8 cellular contexts compared by ENCODE assay signal in genomic region chr9:129776938-129777768, GRCh38. TPM values are rescaled to one million over a fixed set of nuclear protein-coding genes. Genes with fewer than 3 reads are reported as not detected.
DNase-seq lines count a peak whose midpoint lies in the region; ATAC-seq and TF ChIP-seq lines count a peak whose summit lies in the region.

No MANE protein-coding gene starts in this region.

- peaks cover 6% of the 10 kb centered on the region for H3K27me3 Mint-ChIP-seq in activated CD8-positive, alpha-beta T cell treated with anti-CD3 and anti-CD28 coated beads for 36 hours
- H3K27me3 Mint-ChIP-seq in endodermal cell (ENCODE audit: insufficient read depth), result peaks cover 2% of the 10 kb centered on the region

- TF ChIP-seq CTCF in activated CD8-positive, alpha-beta T cell treated with anti-CD3 and anti-CD28 coated beads for 36 hours (IDR thresholded peaks at IDR 0.05), result no peak
- no peak for TF ChIP-seq CTCF in endodermal cell (conservative IDR thresholded peaks at IDR 0.05)

- H3K27ac ChIP-seq in endodermal cell (ENCODE audit: low read depth, low read length), result peak overlapping the region; percentile 10

- peak; percentile 83 for ATAC-seq in activated CD8-positive, alpha-beta T cell treated with anti-CD3 and anti-CD28 coated beads for 36 hours
- ATAC-seq in GM21723 (IDR thresholded peaks at IDR 0.05; ENCODE audit: unreplicated experiment), result no peak
- ATAC-seq in GM21390 (IDR thresholded peaks at IDR 0.05; ENCODE audit: unreplicated experiment), result no peak

- H3K27me3 ChIP-seq in endodermal cell (ENCODE audit: control insufficient read depth, insufficient read depth, low read length, poor library complexity, severe bottlenecking), result no peaks in the 10 kb centered on the region

- no peaks in the 10 kb centered on the region for H3K36me3 ChIP-seq in endodermal cell (ENCODE audit: control insufficient read depth, insufficient read depth, low read length)

- no peaks in the 10 kb centered on the region for H3K9me3 Mint-ChIP-seq in activated CD8-positive, alpha-beta T cell treated with anti-CD3 and anti-CD28 coated beads for 36 hours
- no peaks in the 10 kb centered on the region for H3K9me3 Mint-ChIP-seq in endodermal cell

- peak; percentile 98 for DNase-seq in Caki2 (ENCODE audit: low read depth)
- DNase-seq in MV-4-11 (lab: John Stamatoyannopoulos, UW), result peak; percentile 100
- peak; percentile 91 for DNase-seq in activated CD8-positive, alpha-beta T cell treated with anti-CD3 and anti-CD28 coated beads for 36 hours
- peak; percentile 86 for DNase-seq in endodermal cell
- DNase-seq in midbrain (lab: John Stamatoyannopoulos, UW), result peak; percentile 2
- DNase-seq in stimulated activated CD8-positive, alpha-beta memory T cell treated with anti-CD3 and anti-CD28 coated beads, Interleukin-4, amount 100 ng/mL, for 24 hours (ENCODE audit: low read depth), result peak; percentile 39

- in situ Hi-C loops in Caki2 (cut with HindIII; ENCODE audit: low pct_unique_long_range_greater_than_20kb, low sequenced_read_pairs), result no loop called here

- 70 to 73% methylated on average over 8 to 16 of the region's 16 CpGs for WGBS in endodermal cell (ENCODE audit: insufficient coverage in 1 of 2, insufficient read length in 1 of 2), 2 experiments

- H3K9me3 ChIP-seq in endodermal cell (ENCODE audit: control insufficient read depth, low read length), result no peaks in the 10 kb centered on the region

- H3K4me1 Mint-ChIP-seq in activated CD8-positive, alpha-beta T cell treated with anti-CD3 and anti-CD28 coated beads for 36 hours (ENCODE audit: low read depth), result peaks cover 15% of the 10 kb centered on the region
- H3K4me1 Mint-ChIP-seq in endodermal cell, result no peaks in the 10 kb centered on the region

- no peaks in the 10 kb centered on the region for H3K36me3 Mint-ChIP-seq in activated CD8-positive, alpha-beta T cell treated with anti-CD3 and anti-CD28 coated beads for 36 hours (ENCODE audit: low read depth)
- no peaks in the 10 kb centered on the region for H3K36me3 Mint-ChIP-seq in endodermal cell (ENCODE audit: low read depth)

- intact Hi-C loops in activated CD8-positive, alpha-beta T cell treated with anti-CD3 and anti-CD28 coated beads for 36 hours (cut with micrococcal nuclease), result no loop called here

- CTCF ChIA-PET in activated CD8-positive, alpha-beta T cell treated with anti-CD3 and anti-CD28 coated beads for 36 hours (lab: Charles Lee), result interaction anchor here (0.6 to 3.7 kb wide), 7 partner anchors 8 to 133 kb away, joined by 3 to 32 read pairs (median 6); no protein-coding TSS in a partner anchor

- no peak overlapping the region for H3K4me3 ChIP-seq in endodermal cell (ENCODE audit: low read length)

- POLR2A ChIA-PET in activated CD8-positive, alpha-beta T cell treated with anti-CD3 and anti-CD28 coated beads for 36 hours (lab: Charles Lee), result interaction anchor here (0.6 to 1.6 kb wide), 5 partner anchors 15 to 1303 kb away, joined by 3 to 5 read pairs (median 3); no protein-coding TSS in a partner anchor

- no peak overlapping the region for H3K4me3 Mint-ChIP-seq in activated CD8-positive, alpha-beta T cell treated with anti-CD3 and anti-CD28 coated beads for 36 hours
- H3K4me3 Mint-ChIP-seq in endodermal cell, result no peak overlapping the region

- H3K9ac ChIP-seq in endodermal cell (ENCODE audit: extremely low read depth, low read length, poor library complexity, severe bottlenecking), result no peak overlapping the region

- H3K4me1 ChIP-seq in endodermal cell (ENCODE audit: control insufficient read depth, insufficient read depth, low read length), result no peaks in the 10 kb centered on the region

- no peak overlapping the region for H3K27ac Mint-ChIP-seq in activated CD8-positive, alpha-beta T cell treated with anti-CD3 and anti-CD28 coated beads for 36 hours
- peak overlapping the region; percentile 13 for H3K27ac Mint-ChIP-seq in endodermal cell

RNA-seq across cellular contexts. Expression of gene PTGES, which starts 24.3 kb away (rescaled TPM):
- 44.9 and 54.4 TPM in 2 replicates for total RNA-seq in Caki2 (2014; rRNA removed; shearing (Covaris generic); ENCODE audit: low replicate concordance)
- under 1 TPM; 0.20 to 0.56 TPM for total RNA-seq in activated CD8-positive, alpha-beta T cell treated with anti-CD3 and anti-CD28 coated beads for 36 hours
- under 1 TPM; 0.29 to 0.62 TPM for total RNA-seq in endodermal cell
- 2.9 TPM for polyA plus RNA-seq in endodermal cell (2013, experiment 1 of 2)
- polyA plus RNA-seq in endodermal cell (2013, experiment 2 of 2), result 3.2 TPM

RNA-seq across cellular contexts. Expression of gene TOR1B, which starts 25.8 kb away (rescaled TPM):
- 19.3 and 63.0 TPM in 2 replicates for total RNA-seq in Caki2 (2014; rRNA removed; shearing (Covaris generic); ENCODE audit: low replicate concordance)
- total RNA-seq in activated CD8-positive, alpha-beta T cell treated with anti-CD3 and anti-CD28 coated beads for 36 hours, result 10 to 100 TPM; 18.5 to 19.8 TPM
- total RNA-seq in endodermal cell, result 10 to 100 TPM; 15.2 to 16.9 TPM
- polyA plus RNA-seq in endodermal cell (2013, experiment 1 of 2), result 18.2 TPM
- 15.5 TPM for polyA plus RNA-seq in endodermal cell (2013, experiment 2 of 2)

RNA-seq across cellular contexts. Expression of gene TOR1A, which starts 46.8 kb away (rescaled TPM):
- 31.2 and 38.7 TPM in 2 replicates for total RNA-seq in Caki2 (2014; rRNA removed; shearing (Covaris generic); ENCODE audit: low replicate concordance)
- 10 to 100 TPM; 31.9 to 32.4 TPM for total RNA-seq in activated CD8-positive, alpha-beta T cell treated with anti-CD3 and anti-CD28 coated beads for 36 hours
- 10 to 100 TPM; 48.4 to 49.9 TPM for total RNA-seq in endodermal cell
- polyA plus RNA-seq in endodermal cell (2013, experiment 1 of 2), result 40.8 TPM
- 38.2 TPM for polyA plus RNA-seq in endodermal cell (2013, experiment 2 of 2)

RNA-seq across cellular contexts. Expression of gene C9orf78, which starts 57.9 kb away (rescaled TPM):
- 34.7 and 37.9 TPM in 2 replicates for total RNA-seq in Caki2 (2014; rRNA removed; shearing (Covaris generic); ENCODE audit: low replicate concordance)
- total RNA-seq in activated CD8-positive, alpha-beta T cell treated with anti-CD3 and anti-CD28 coated beads for 36 hours, result 10 to 100 TPM; 44.5 to 51.7 TPM
- total RNA-seq in endodermal cell, result 10 to 100 TPM; 29.9 to 34.1 TPM
- 42.8 TPM for polyA plus RNA-seq in endodermal cell (2013, experiment 1 of 2)
- polyA plus RNA-seq in endodermal cell (2013, experiment 2 of 2), result 38.7 TPM

RNA-seq across cellular contexts. Expression of gene USP20, which starts 58.1 kb away (rescaled TPM):
- total RNA-seq in Caki2 (2014; rRNA removed; shearing (Covaris generic); ENCODE audit: low replicate concordance), result 13.5 and 26.4 TPM in 2 replicates
- 10 to 100 TPM; 55.3 to 55.9 TPM for total RNA-seq in activated CD8-positive, alpha-beta T cell treated with anti-CD3 and anti-CD28 coated beads for 36 hours
- 10 to 100 TPM; 24.4 to 25.8 TPM for total RNA-seq in endodermal cell
- 23.8 TPM for polyA plus RNA-seq in endodermal cell (2013, experiment 1 of 2)
- polyA plus RNA-seq in endodermal cell (2013, experiment 2 of 2), result 20.7 TPM

Comparison
In these comparisons a context has a peak if more than half of its experiments do, and no peak if none do; other contexts are left out.
1. DNase-seq: peak in every context shown above with its lines; median percentile 100 in MV-4-11; 98 in Caki2; 91 in activated CD8-positive, alpha-beta T cell treated with anti-CD3 and anti-CD28 coated beads for 36 hours; 86 in endodermal cell; 39 in stimulated activated CD8-positive, alpha-beta memory T cell treated with anti-CD3 and anti-CD28 coated beads, Interleukin-4, amount 100 ng/mL, for 24 hours; 2 in midbrain.
2. RNA of gene PTGES, which starts 24.3 kb away (total RNA-seq): 44.9 to 54.4 TPM in Caki2; 0.29 to 0.62 TPM in endodermal cell and 0.20 to 0.56 TPM in activated CD8-positive, alpha-beta T cell treated with anti-CD3 and anti-CD28 coated beads for 36 hours; every median in the first group is over 10 times any median in the second.